15 cellular contexts compared by ENCODE assay signal in genomic region chr11:7590529-7590928, GRCh38.
"Had no signal": no experiment of that assay in that cellular context is flagged by ENCODE, and none has a peak within 500 bp of the region (broad histone marks: within the 10 kb centered on the region; RNA-seq: fewer than 3 reads in every experiment).

No MANE protein-coding gene starts in this region.

- ATAC-seq: activated T-cell treated with anti-CD3 and anti-CD28 coated beads, Interleukin-2, amount 50 U/mL, for 72 hours; natural killer cell had no signal

- DNase-seq: activated CD4-positive, alpha-beta T cell treated with anti-CD3 and anti-CD28 coated beads, Interleukin-2, amount 50 U/mL, for 1 hour; activated CD4-positive, CD25-positive, alpha-beta regulatory T cell treated with anti-CD3 and anti-CD28 coated beads, Interleukin-2, amount 50 U/mL, for 72 hours; activated effector memory CD4-positive, alpha-beta T cell treated with anti-CD3 and anti-CD28 coated beads, Interleukin-2, amount 50 U/mL, for 16 hours; activated T-cell treated with anti-CD3 and anti-CD28 coated beads, Interleukin-2, amount 50 U/mL, for 72 hours; hypothalamus; islet precursor cell; natural killer cell; stimulated activated CD4-positive, alpha-beta T cell treated with anti-CD3 and anti-CD28 coated beads, Interleukin-15, amount 100 ng/mL, for 24 hours; stimulated activated CD4-positive, alpha-beta T cell treated with anti-CD3 and anti-CD28 coated beads, Interleukin-4, amount 100 ng/mL, for 1 hour; stomach; T-helper 2 cell; upper lobe of left lung had no signal

- H3K27me3 ChIP-seq: stomach, upper lobe of left lung had no signal

- H3K4me3 ChIP-seq: skin epidermis, stomach, thoracic aorta, upper lobe of left lung had no signal

- H3K9me3 ChIP-seq: stomach, thoracic aorta, upper lobe of left lung had no signal

- H3K36me3 ChIP-seq: thoracic aorta, upper lobe of left lung had no signal

- H3K27ac ChIP-seq: skin epidermis, stomach, thoracic aorta, upper lobe of left lung, VCaP had no signal
